Comparison of ENCODE assay signal across 25 cellular contexts in the genomic region with DNA sequence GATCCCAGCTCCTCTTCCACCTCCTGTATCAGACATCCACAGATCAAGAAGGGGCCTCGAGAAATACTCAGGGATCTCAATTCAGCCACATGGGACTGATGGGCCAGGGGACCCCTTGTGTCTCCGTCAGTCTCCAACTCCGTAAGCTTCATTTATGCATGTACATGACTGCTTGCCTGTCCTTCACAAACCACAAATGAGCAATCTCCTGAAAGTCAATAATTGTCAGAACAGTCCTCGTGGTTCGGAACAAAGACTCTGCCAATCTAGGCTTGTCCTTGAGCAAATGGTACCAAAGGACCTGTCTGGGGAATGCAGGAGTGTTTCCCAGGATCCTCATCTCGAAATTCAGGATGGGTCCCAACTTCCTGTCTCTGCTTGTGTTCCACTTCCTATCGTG. TPM values are rescaled to one million over a fixed set of nuclear protein-coding genes. Genes with fewer than 3 reads are reported as not detected.
DNase-seq lines count a peak whose midpoint lies in the region; ATAC-seq, FAIRE-seq and TF ChIP-seq lines count a peak whose summit lies in the region.
"Had no signal": no experiment of that assay in that cellular context is flagged by ENCODE, and none has a peak within 500 bp of the region (broad histone marks: within the 10 kb centered on the region; RNA-seq: fewer than 3 reads in every experiment).

No MANE protein-coding gene starts in this region.

- no peaks in the 10 kb centered on the region for H3K79me2 ChIP-seq in HepG2 (ENCODE audit: insufficient read depth, low read length)

- H3K4me3 ChIP-seq in HepG2 (replicated peaks in 1 of 3; ENCODE audit: insufficient read depth in 1 of 3, low read depth in 2 of 3, low read length in 3 of 3) (no peak overlapping the region), right lobe of liver (no peak overlapping the region), endodermal cell (ENCODE audit: low read length) (no peak overlapping the region), upper lobe of right lung (no peak overlapping the region)
- H3K4me3 ChIP-seq: HAP-1, heart right ventricle, suprapubic skin had no signal

- DNase-seq in HepG2 (ENCODE audit: low spot score) (no peak), right lobe of liver (no peak), endodermal cell (no peak), upper lobe of right lung (no peak), mesenteric fat pad (ENCODE audit: low spot score) (no peak), H4 (ENCODE audit: low spot score) (no peak)
- DNase-seq: activated CD8-positive, alpha-beta T cell treated with anti-CD3 and anti-CD28 coated beads, Interleukin-2, amount 10 ng/mL, durations not matched to agents 7 days and 5 days; activated naive CD4-positive, alpha-beta T cell treated with anti-CD3 and anti-CD28 coated beads, Interleukin-2, amount 10 ng/mL, durations not matched to agents 7 days and 5 days; activated T-cell treated with anti-CD3 and anti-CD28 coated beads, Interleukin-2, amount 50 U/mL, for 4 hours; anterior cingulate cortex; BE2C; caudate nucleus; heart right ventricle; KG1; mammary epithelial cell; NCI-H2029; right cardiac atrium; stimulated activated CD4-positive, alpha-beta T cell treated with anti-CD3 and anti-CD28 coated beads, Interleukin-15, amount 100 ng/mL, for 24 hours; T-helper 9 cell had no signal

- no TSS peak for BruUV-seq in HepG2 (replicated peaks; lab: Mats Ljungman, UMichigan)

- H3K27me3 ChIP-seq in HepG2 (ENCODE audit: control insufficient read depth in 1 of 2, insufficient read depth in 2 of 2, low read length in 2 of 2), result peaks cover 0 to 4% of the 10 kb centered on the region in 2 experiments; a peak in 2 of 5 replicates
- H3K27me3 ChIP-seq in right lobe of liver, result no peaks in the 10 kb centered on the region
- no peaks in the 10 kb centered on the region for H3K27me3 ChIP-seq in endodermal cell (ENCODE audit: control insufficient read depth, insufficient read depth, low read length, poor library complexity, severe bottlenecking)
- no peaks in the 10 kb centered on the region for H3K27me3 ChIP-seq in upper lobe of right lung
- H3K27me3 ChIP-seq: BE2C, heart right ventricle, suprapubic skin had no signal

- H3K4me1 ChIP-seq in HepG2 (ENCODE audit: insufficient read depth, low read length) (peaks cover 11% of the 10 kb centered on the region; the same call in 1 of the 2 replicates), right lobe of liver (no peaks in the 10 kb centered on the region), endodermal cell (ENCODE audit: control insufficient read depth, insufficient read depth, low read length) (no peaks in the 10 kb centered on the region), upper lobe of right lung (no peaks in the 10 kb centered on the region)
- H3K4me1 ChIP-seq: BE2C, HAP-1 had no signal

- POLR2A ChIA-PET in HepG2 (lab: Yijun Ruan, JAX), result no interaction called here

- no peak overlapping the region for H2AFZ ChIP-seq in HepG2 (ENCODE audit: low read length)

- H3K9ac ChIP-seq in HepG2 (ENCODE audit: insufficient read depth, low read depth, low read length) (no peak overlapping the region), endodermal cell (ENCODE audit: extremely low read depth, low read length, poor library complexity, severe bottlenecking) (no peak overlapping the region)

- peak overlapping the region; percentile 15; the same call in 1 of the 2 replicates for H3K4me2 ChIP-seq in HepG2 (ENCODE audit: low read depth, low read length)

- no peak for FAIRE-seq in HepG2 (lab: Jason Lieb, UNC)
- FAIRE-seq: A204.1, endothelial cell of umbilical vein had no signal

- H3K36me3 ChIP-seq in HepG2 (replicated peaks in 1 of 2; ENCODE audit: control insufficient read depth in 1 of 2, insufficient read depth in 2 of 2, low read length in 2 of 2) (no peaks in the 10 kb centered on the region), right lobe of liver (no peaks in the 10 kb centered on the region), endodermal cell (ENCODE audit: control insufficient read depth, insufficient read depth, low read length) (peaks cover 13% of the 10 kb centered on the region), upper lobe of right lung (no peaks in the 10 kb centered on the region)
- H3K36me3 ChIP-seq: BE2C, HAP-1, heart right ventricle, suprapubic skin had no signal

- no peak for TF ChIP-seq POLR2A in HepG2 (IDR thresholded peaks at IDR 0.05; ENCODE audit: insufficient read depth in 1 of 2, low read depth in 2 of 2, low read length in 2 of 2)
- no peak for TF ChIP-seq POLR2A in right lobe of liver (IDR thresholded peaks at IDR 0.05)

- H3K9me3 ChIP-seq in HepG2 (ENCODE audit: low read length) (no peaks in the 10 kb centered on the region), right lobe of liver (no peaks in the 10 kb centered on the region), endodermal cell (ENCODE audit: control insufficient read depth, low read length) (peaks cover 7% of the 10 kb centered on the region), upper lobe of right lung (no peaks in the 10 kb centered on the region)
- H3K9me3 ChIP-seq: BE2C, HAP-1, heart right ventricle, suprapubic skin had no signal

- WGBS in HepG2 (ENCODE audit: low lambda C conversion rate), result 35% methylated on average over 6 of the region's 7 CpGs
- whole genome bisulfite sequencing in right lobe of liver (ENCODE audit: insufficient coverage, low coverage, low lambda C conversion rate, missing lambda C conversion rate), result 68% methylated on average over 4 of the region's 7 CpGs
- WGBS in endodermal cell (ENCODE audit: insufficient coverage in 1 of 2, insufficient read length in 1 of 2), 2 experiments, result 91 to 92% methylated on average over 7 of the region's 7 CpGs

- no peak overlapping the region for H3K4me3 Mint-ChIP-seq in endodermal cell
- H3K4me3 Mint-ChIP-seq in stimulated activated memory B cell treated with anti-CD40 and anti-IgM and Interleukin-4, amounts not matched to agents 10 μg/mL and 1 μg/mL and 100 μg/mL, for 72 hours, result peak overlapping the region; percentile 55
- H3K4me3 Mint-ChIP-seq: activated CD8-positive, alpha-beta T cell treated with anti-CD3 and anti-CD28 coated beads, Interleukin-2, amount 10 ng/mL, durations not matched to agents 7 days and 5 days; activated naive CD4-positive, alpha-beta T cell treated with anti-CD3 and anti-CD28 coated beads, Interleukin-2, amount 10 ng/mL, durations not matched to agents 7 days and 5 days; activated T-cell treated with anti-CD3 and anti-CD28 coated beads, Interleukin-2, amount 50 U/mL, for 4 hours had no signal

- H3K27ac ChIP-seq in HepG2 (ENCODE audit: extremely low read length, insufficient read depth, low read length), result no peak overlapping the region
- H3K27ac ChIP-seq in right lobe of liver, result no peak overlapping the region
- H3K27ac ChIP-seq in endodermal cell (ENCODE audit: low read depth, low read length), result no peak overlapping the region
- H3K27ac ChIP-seq in upper lobe of right lung, result no peak overlapping the region
- H3K27ac ChIP-seq: heart right ventricle, suprapubic skin had no signal

- ATAC-seq in HepG2 (no peak), right lobe of liver (no peak), HG03342 (IDR thresholded peaks at IDR 0.05; ENCODE audit: unreplicated experiment) (peak; percentile 20), upper lobe of right lung (no peak)
- ATAC-seq in stimulated activated memory B cell treated with anti-CD40 and anti-IgM and Interleukin-4, amounts not matched to agents 10 μg/mL and 1 μg/mL and 100 μg/mL, for 72 hours, result no peak
- ATAC-seq: activated CD8-positive, alpha-beta T cell treated with anti-CD3 and anti-CD28 coated beads, Interleukin-2, amount 10 ng/mL, durations not matched to agents 7 days and 5 days; heart right ventricle had no signal

- intact Hi-C loops in HepG2 (cut with micrococcal nuclease; ENCODE audit: unreplicated experiment) (no loop called here), right lobe of liver (cut with DNase I) (no loop called here), upper lobe of right lung (cut with DNase I) (no loop called here)

- peak overlapping the region; percentile 64 for H3K27ac Mint-ChIP-seq in endodermal cell
- H3K27ac Mint-ChIP-seq in stimulated activated memory B cell treated with anti-CD40 and anti-IgM and Interleukin-4, amounts not matched to agents 10 μg/mL and 1 μg/mL and 100 μg/mL, for 72 hours, result peak overlapping the region; percentile 4
- H3K27ac Mint-ChIP-seq: activated CD8-positive, alpha-beta T cell treated with anti-CD3 and anti-CD28 coated beads, Interleukin-2, amount 10 ng/mL, durations not matched to agents 7 days and 5 days; activated naive CD4-positive, alpha-beta T cell treated with anti-CD3 and anti-CD28 coated beads, Interleukin-2, amount 10 ng/mL, durations not matched to agents 7 days and 5 days had no signal

- TF ChIP-seq RAD21 in HepG2 (CRISPR knock-in tag; IDR thresholded peaks at IDR 0.05), result no peak

- peaks cover 24% of the 10 kb centered on the region for H3K36me3 Mint-ChIP-seq in endodermal cell (ENCODE audit: low read depth)
- H3K36me3 Mint-ChIP-seq in stimulated activated memory B cell treated with anti-CD40 and anti-IgM and Interleukin-4, amounts not matched to agents 10 μg/mL and 1 μg/mL and 100 μg/mL, for 72 hours, result no peaks in the 10 kb centered on the region
- H3K36me3 Mint-ChIP-seq: activated naive CD4-positive, alpha-beta T cell treated with anti-CD3 and anti-CD28 coated beads, Interleukin-2, amount 10 ng/mL, durations not matched to agents 7 days and 5 days had no signal

- H3K9me3 Mint-ChIP-seq in endodermal cell, result no peaks in the 10 kb centered on the region
- H3K9me3 Mint-ChIP-seq in stimulated activated memory B cell treated with anti-CD40 and anti-IgM and Interleukin-4, amounts not matched to agents 10 μg/mL and 1 μg/mL and 100 μg/mL, for 72 hours, result no peaks in the 10 kb centered on the region
- H3K9me3 Mint-ChIP-seq: activated naive CD4-positive, alpha-beta T cell treated with anti-CD3 and anti-CD28 coated beads, Interleukin-2, amount 10 ng/mL, durations not matched to agents 7 days and 5 days; activated T-cell treated with anti-CD3 and anti-CD28 coated beads, Interleukin-2, amount 50 U/mL, for 4 hours had no signal

- in situ Hi-C loops in HepG2 (cut with HindIII; ENCODE audit: extremely low pct_ligation_motif_present, low pct_unique_long_range_greater_than_20kb), result no loop called here

- TF ChIP-seq CTCF in HepG2 (CRISPR knock-in tag; IDR thresholded peaks at IDR 0.05), result no peak
- TF ChIP-seq CTCF in right lobe of liver (IDR thresholded peaks at IDR 0.05), result no peak
- TF ChIP-seq CTCF in endodermal cell (conservative IDR thresholded peaks at IDR 0.05), result no peak
- no peak for TF ChIP-seq CTCF in upper lobe of right lung (IDR thresholded peaks at IDR 0.05)

- H3K27me3 Mint-ChIP-seq in endodermal cell (ENCODE audit: insufficient read depth), result no peaks in the 10 kb centered on the region
- H3K27me3 Mint-ChIP-seq in stimulated activated memory B cell treated with anti-CD40 and anti-IgM and Interleukin-4, amounts not matched to agents 10 μg/mL and 1 μg/mL and 100 μg/mL, for 72 hours, result no peaks in the 10 kb centered on the region

- CTCF ChIA-PET in HepG2 (lab: Yijun Ruan, JAX; ENCODE audit: low intra/inter-chr PET ratio, low total read pairs), result no interaction called here

- H3K4me1 Mint-ChIP-seq in endodermal cell, result peaks cover 42% of the 10 kb centered on the region
- H3K4me1 Mint-ChIP-seq in stimulated activated memory B cell treated with anti-CD40 and anti-IgM and Interleukin-4, amounts not matched to agents 10 μg/mL and 1 μg/mL and 100 μg/mL, for 72 hours, result peaks cover 14% of the 10 kb centered on the region
- H3K4me1 Mint-ChIP-seq: activated naive CD4-positive, alpha-beta T cell treated with anti-CD3 and anti-CD28 coated beads, Interleukin-2, amount 10 ng/mL, durations not matched to agents 7 days and 5 days had no signal

- no peaks in the 10 kb centered on the region for H4K20me1 ChIP-seq in HepG2 (ENCODE audit: insufficient read depth, low read length)

- TF ChIP-seq EP300 in HepG2 (IDR thresholded peaks at IDR 0.05; ENCODE audit: low read depth in 2 of 2, low read length in 2 of 2) (no peak), HepG2 (CRISPR knock-in tag; IDR thresholded peaks at IDR 0.05; ENCODE audit: borderline replicate concordance) (no peak)

RNA-seq across cellular contexts. Expression of a gene that starts 20.8 kb away (rescaled TPM):
- total RNA-seq in HepG2 (2016; rRNA removed; fragmentation: Illumina TruSeq; extraction: Trizol) (0.13 and 0.71 TPM in 2 replicates), right lobe of liver (10 to 100 TPM in 5 of 6 experiments, 1 to 10 TPM in 1; 8.5 to 23.4 (median 20.3) TPM), endodermal cell (10 to 100 TPM; 17.3 to 18.6 TPM), upper lobe of right lung (11.8 TPM), mesenteric fat pad (2.3 TPM)
- 0.18 and 0.40 TPM in 2 replicates for total RNA-seq in HepG2 (2016; cell fraction: cytosol; rRNA removed; fragmentation: Illumina TruSeq; extraction: Trizol; ENCODE audit: low read depth)
- 0.33 and 0.52 TPM in 2 replicates for total RNA-seq in HepG2 (2016; cell fraction: insoluble cytoplasmic fraction; rRNA removed; fragmentation: Illumina TruSeq; extraction: Trizol)
- 0.10 and 0.34 TPM in 2 replicates for total RNA-seq in HepG2 (2016; cell fraction: membrane; rRNA removed; fragmentation: Illumina TruSeq; extraction: Trizol)
- 0.56 and 0.65 TPM in 2 replicates for total RNA-seq in HepG2 (2016; cell fraction: nucleus; rRNA removed; fragmentation: Illumina TruSeq; extraction: Trizol)
- 0.44 and 0.55 TPM in 2 replicates for polyA plus RNA-seq in HepG2 (2011; rRNA removed)
- 0.16 and 0.17 TPM in 2 replicates for polyA plus RNA-seq in HepG2 (2011; cell fraction: cytosol; rRNA removed)
- 0.14 and 0.79 TPM in 2 replicates for polyA plus RNA-seq in HepG2 (2011; cell fraction: nucleus; rRNA removed)
- 0.24 TPM in 1 of 2 replicates, not detected in the other for polyA plus RNA-seq in HepG2 (2012)
- 0.03 TPM in 1 of 2 replicates, not detected in the other for polyA plus RNA-seq in HepG2 (2016; cell fraction: cytosol; fragmentation: Illumina TruSeq; extraction: Trizol; ENCODE audit: low read depth)
- 0.13 TPM in 1 of 2 replicates, not detected in the other for polyA plus RNA-seq in HepG2 (2016; cell fraction: insoluble cytoplasmic fraction; fragmentation: Illumina TruSeq; extraction: Trizol; ENCODE audit: low read depth)
- polyA plus RNA-seq in HepG2 (2016; cell fraction: membrane; fragmentation: Illumina TruSeq; extraction: Trizol; ENCODE audit: low read depth), result 0.14 TPM in 1 of 2 replicates, not detected in the other
- polyA plus RNA-seq in HepG2 (2016; cell fraction: nucleus; fragmentation: Illumina TruSeq; extraction: Trizol; ENCODE audit: insufficient read depth, low read depth), result 0.73 and 1.4 TPM in 2 replicates
- polyA minus RNA-seq in HepG2 (2011; rRNA and poly(A)+ RNA removed; ENCODE audit: low replicate concordance), result 1.2 and 6.6 TPM in 2 replicates
- polyA minus RNA-seq in HepG2 (2011; cell fraction: cytosol; rRNA and poly(A)+ RNA removed), result not detected in 2 replicates
- polyA minus RNA-seq in HepG2 (2011; cell fraction: nucleus; rRNA and poly(A)+ RNA removed), result 0.62 and 0.90 TPM in 2 replicates
- polyA plus RNA-seq in endodermal cell (2013, experiment 1 of 2), result 4.2 TPM
- 4.1 TPM for polyA plus RNA-seq in endodermal cell (2013, experiment 2 of 2)
- total RNA-seq in H4 (2014; rRNA removed; shearing (Covaris generic)), result 122 and 126 TPM in 2 replicates
